In the genomic region with DNA sequence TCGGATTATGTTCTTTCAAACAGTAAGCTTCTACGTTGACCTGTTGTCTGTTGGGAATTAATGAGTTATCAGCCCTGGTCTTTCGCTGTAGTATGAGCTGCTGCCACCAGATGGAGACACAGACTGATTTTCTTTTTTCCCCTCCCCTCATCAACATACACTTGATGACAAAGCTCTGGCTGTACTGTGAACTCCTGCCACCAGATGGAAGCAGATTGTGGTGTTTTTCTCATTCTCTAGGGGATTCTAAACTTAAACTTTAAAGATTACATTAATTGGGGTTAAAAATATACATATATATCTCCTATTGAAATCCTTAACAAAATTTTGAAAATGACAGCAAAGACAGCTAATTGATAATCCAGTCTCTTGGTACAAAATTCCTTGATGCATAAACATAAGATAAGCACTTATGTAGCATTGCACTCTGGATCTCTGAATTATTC, we compare ENCODE assay signal across 8 cellular contexts. TPM values are rescaled to one million over a fixed set of nuclear protein-coding genes. Genes with fewer than 3 reads are reported as not detected.
DNase-seq lines count a peak whose midpoint lies in the region; ATAC-seq and TF ChIP-seq lines count a peak whose summit lies in the region.

No MANE protein-coding gene starts in this region.

- H3K4me3 ChIP-seq in Caco-2 (ENCODE audit: low read depth, low read length): no peak overlapping the region

- POLR2A ChIA-PET in Caco-2 (lab: Charles Lee): no interaction called here

- peaks cover 58% of the 10 kb centered on the region for H3K36me3 Mint-ChIP-seq in Caco-2 (ENCODE audit: insufficient read depth, unreplicated experiment)

- H3K36me3 ChIP-seq in Caco-2 (ENCODE audit: control insufficient read depth, insufficient read depth, low read length): no peaks in the 10 kb centered on the region

- 0 out of 2 replicates have a peak, but pooled peaks cover 6% of the 10 kb centered on the region for H3K4me1 ChIP-seq in Caco-2

- H3K9me3 Mint-ChIP-seq in Caco-2 (ENCODE audit: unreplicated experiment): no peaks in the 10 kb centered on the region

- DNase-seq in Caco-2 (peak; percentile 62 to 64), NCI-H748 (lab: John Stamatoyannopoulos, UW; ENCODE audit: unreplicated experiment) (peak; percentile 55), ecto neural progenitor cell (ENCODE audit: low spot score) (peak; percentile 58), medulla oblongata (ENCODE audit: extremely low spot score) (peak; percentile 82)
- DNase-seq in activated CD4-positive, alpha-beta T cell treated with anti-CD3 and anti-CD28 coated beads, Interleukin-2, amount 50 U/mL, for 48 hours: peak; percentile 64 to 68
- peak; percentile 15 to 29 for DNase-seq in stimulated activated CD8-positive, alpha-beta memory T cell treated with anti-CD3 and anti-CD28 coated beads, Interleukin-4, amount 100 ng/mL, for 1 hour (ENCODE audit: low read depth in 2 of 2, low spot score in 1 of 2)

- BruUV-seq in Caco-2 (replicated peaks; lab: Mats Ljungman, UMichigan): no TSS peak

- no peak overlapping the region for H3K27ac Mint-ChIP-seq in Caco-2 (ENCODE audit: unreplicated experiment)

- CTCF ChIA-PET in Caco-2 (lab: Charles Lee): interaction anchor here (0.5 to 1.6 kb wide), 14 partner anchors 10 to 763 kb away, joined by 3 to 24 read pairs (median 4); no protein-coding TSS in a partner anchor

- H3K9me3 ChIP-seq in Caco-2: no peaks in the 10 kb centered on the region

- intact Hi-C loops in Caco-2 (cut with micrococcal nuclease; ENCODE audit: unreplicated experiment): loop anchor here (1.0 to 10.0 kb wide), 5 partner anchors 89 to 762 kb away; no protein-coding TSS in a partner anchor

- H3K27me3 Mint-ChIP-seq in Caco-2 (ENCODE audit: insufficient read depth, unreplicated experiment): no peaks in the 10 kb centered on the region

- TF ChIP-seq CTCF in Caco-2 (IDR thresholded peaks at IDR 0.05; ENCODE audit: insufficient read depth in 1 of 2, low read depth in 1 of 2, low read length in 1 of 2, severe bottlenecking in 1 of 2, unreplicated experiment in 1 of 2): peak; percentile 64 to 77

- H3K27me3 ChIP-seq in Caco-2 (replicated peaks; ENCODE audit: control insufficient read depth, insufficient read depth, low read length): no peaks in the 10 kb centered on the region

- no peak overlapping the region for H3K4me3 Mint-ChIP-seq in Caco-2 (ENCODE audit: unreplicated experiment)

- ATAC-seq in GM19468 (IDR thresholded peaks at IDR 0.05; ENCODE audit: extremely low read depth, unreplicated experiment): peak; percentile 84
- peak; percentile 72 for ATAC-seq in HG03565 (IDR thresholded peaks at IDR 0.05; ENCODE audit: unreplicated experiment)

- no peaks in the 10 kb centered on the region for H3K4me1 Mint-ChIP-seq in Caco-2 (ENCODE audit: low read depth, unreplicated experiment)

RNA-seq across cellular contexts. Expression of gene SMS, which starts 44.8 kb away (rescaled TPM):
- 158 and 164 TPM in 2 replicates for total RNA-seq in Caco-2 (2022)

RNA-seq across cellular contexts. Expression of gene PHEX, which starts 46.8 kb away (rescaled TPM):
- 0.67 and 0.75 TPM in 2 replicates for total RNA-seq in Caco-2 (2022)

Comparison
In these comparisons a context has a peak if more than half of its experiments do, and no peak if none do; other contexts are left out.
1. DNase-seq: peak in every context shown above with its lines; median percentile 82 in medulla oblongata; 66 in activated CD4-positive, alpha-beta T cell treated with anti-CD3 and anti-CD28 coated beads, Interleukin-2, amount 50 U/mL, for 48 hours; 63 in Caco-2; 58 in ecto neural progenitor cell; 55 in NCI-H748; 22 in stimulated activated CD8-positive, alpha-beta memory T cell treated with anti-CD3 and anti-CD28 coated beads, Interleukin-4, amount 100 ng/mL, for 1 hour.